ENCODE assay signal across 8 cellular contexts in genomic region chr19:48720613-48721296, GRCh38. TPM values are rescaled to one million over a fixed set of nuclear protein-coding genes. Genes with fewer than 3 reads are reported as not detected.
DNase-seq lines count a peak whose midpoint lies in the region; ATAC-seq and TF ChIP-seq lines count a peak whose summit lies in the region.

No MANE protein-coding gene starts in this region.

- no peaks in the 10 kb centered on the region for H3K9me3 ChIP-seq in ectodermal cell (ENCODE audit: control insufficient read depth, low read length)

- H3K36me3 ChIP-seq in ectodermal cell (ENCODE audit: control insufficient read depth, insufficient read depth, low read length) = no peaks in the 10 kb centered on the region

- DNase-seq in NCI-H748 treated with DMSO at 0.1 percent for 48 hours (lab: John Stamatoyannopoulos, UW) (peak; percentile 98), medulla oblongata (ENCODE audit: extremely low spot score) (peak; percentile 100)
- DNase-seq in activated CD4-positive, alpha-beta T cell treated with anti-CD3 and anti-CD28 coated beads, Interleukin-2, amount 50 U/mL, for 48 hours = peak; percentile 93 to 95
- peak; percentile 87 to 92 (median 90) for DNase-seq in stimulated activated CD4-positive, alpha-beta T cell treated with anti-CD3 and anti-CD28 coated beads, TNF-alpha, amount 100 ng/mL, for 48 hours (ENCODE audit: low read depth in 3 of 3)

- WGBS in ectodermal cell, 2 experiments = 1% methylated on average over 42 of the region's 42 CpGs

- ATAC-seq in GM19372 (IDR thresholded peaks at IDR 0.05; ENCODE audit: low read depth, unreplicated experiment) = peak; percentile 78
- ATAC-seq in HG03565 (IDR thresholded peaks at IDR 0.05; ENCODE audit: unreplicated experiment) = peak; percentile 82

- H3K4me3 ChIP-seq in ectodermal cell (ENCODE audit: insufficient read depth, low read depth, low read length) = peak overlapping the region; percentile 62

- H3K4me1 ChIP-seq in ectodermal cell (ENCODE audit: control insufficient read depth, insufficient read depth, low read length) = peaks cover 21% of the 10 kb centered on the region

- H3K27ac ChIP-seq in C4-2B = peak overlapping the region; percentile 69
- peak overlapping the region; percentile 57 for H3K27ac ChIP-seq in ectodermal cell (ENCODE audit: insufficient read depth, low read depth, low read length, poor library complexity, severe bottlenecking)

- TF ChIP-seq CTCF in C4-2B (conservative IDR thresholded peaks at IDR 0.05) = no peak

- no peaks in the 10 kb centered on the region for H3K27me3 ChIP-seq in ectodermal cell (ENCODE audit: control insufficient read depth, insufficient read depth, low read length, poor library complexity, severe bottlenecking)

RNA-seq across cellular contexts. Expression of gene MAMSTR, which starts 1.2 kb away (rescaled TPM):
- 2.7 TPM for polyA plus RNA-seq in ectodermal cell (2013, experiment 1 of 4)
- polyA plus RNA-seq in ectodermal cell (2013, experiment 2 of 4) = 2.3 TPM
- 1.2 TPM for polyA plus RNA-seq in ectodermal cell (2013, experiment 3 of 4)
- 1.4 TPM for polyA plus RNA-seq in ectodermal cell (2013, experiment 4 of 4)

RNA-seq across cellular contexts. Expression of gene RASIP1, which starts 19.7 kb away (rescaled TPM):
- polyA plus RNA-seq in ectodermal cell (2013, experiment 1 of 4) = 2.0 TPM
- polyA plus RNA-seq in ectodermal cell (2013, experiment 2 of 4) = 2.5 TPM
- polyA plus RNA-seq in ectodermal cell (2013, experiment 3 of 4) = 2.7 TPM
- 2.5 TPM for polyA plus RNA-seq in ectodermal cell (2013, experiment 4 of 4)

RNA-seq across cellular contexts. Expression of gene FUT2, which starts 25.0 kb away (rescaled TPM):
- 1.2 TPM for polyA plus RNA-seq in ectodermal cell (2013, experiment 1 of 4)
- 0.46 TPM for polyA plus RNA-seq in ectodermal cell (2013, experiment 2 of 4)
- polyA plus RNA-seq in ectodermal cell (2013, experiment 3 of 4) = 0.32 TPM
- 0.57 TPM for polyA plus RNA-seq in ectodermal cell (2013, experiment 4 of 4)

RNA-seq across cellular contexts. Expression of gene IZUMO1, which starts 26.0 kb away (rescaled TPM):
- 0.72 TPM for polyA plus RNA-seq in ectodermal cell (2013, experiment 1 of 4)
- 0.68 TPM for polyA plus RNA-seq in ectodermal cell (2013, experiment 2 of 4)
- polyA plus RNA-seq in ectodermal cell (2013, experiment 3 of 4) = 0.37 TPM
- 1.3 TPM for polyA plus RNA-seq in ectodermal cell (2013, experiment 4 of 4)

RNA-seq across cellular contexts. Expression of gene FUT1, which starts 31.7 kb away (rescaled TPM):
- polyA plus RNA-seq in ectodermal cell (2013, experiment 1 of 4) = 2.6 TPM
- polyA plus RNA-seq in ectodermal cell (2013, experiment 2 of 4) = 2.1 TPM
- 1.0 TPM for polyA plus RNA-seq in ectodermal cell (2013, experiment 3 of 4)
- polyA plus RNA-seq in ectodermal cell (2013, experiment 4 of 4) = 1.3 TPM

Comparison
In these comparisons a context has a peak if more than half of its experiments do, and no peak if none do; other contexts are left out.
1. Peak in every context shown above with its lines: DNase-seq, ATAC-seq, H3K4me3 ChIP-seq and H3K27ac ChIP-seq.